In genomic region chr3:48301020-48301813, GRCh38 we compare ENCODE assay signal across 8 cellular contexts. TPM values are rescaled to one million over a fixed set of nuclear protein-coding genes. Genes with fewer than 3 reads are reported as not detected.
DNase-seq lines count a peak whose midpoint lies in the region; FAIRE-seq and TF ChIP-seq lines count a peak whose summit lies in the region.

TSS of gene NME6 (minus strand) at chr3:48301367.

- H3K4me3 ChIP-seq in SK-N-SH (ENCODE audit: low read depth in 2 of 2, low read length in 1 of 2) = peak within 1 kb of the TSS; percentile 70 to 79

- TF ChIP-seq RAD21 in SK-N-SH (IDR thresholded peaks at IDR 0.05; ENCODE audit: low read length) = no peak

- H3K9me3 Mint-ChIP-seq in HFFc6 = peaks cover 5% of the 10 kb centered on the region

- CTCF ChIA-PET in SK-N-SH (lab: Yijun Ruan, JAX) = interaction anchor here (0.8 to 3.6 kb wide), 7 partner anchors 15 to 135 kb away, joined by 3 to 18 read pairs (median 3); no protein-coding TSS in a partner anchor

- H3K36me3 ChIP-seq in SK-N-SH (replicated peaks in 1 of 2; ENCODE audit: control insufficient read depth in 1 of 2, insufficient read depth in 2 of 2, low read length in 1 of 2) = peaks cover 0 to 12% of the 10 kb centered on the region in 2 experiments

- POLR2A ChIA-PET in SK-N-SH (lab: Yijun Ruan, JAX) = interaction anchor here (0.6 to 1.1 kb wide), 3 partner anchors 130 to 248 kb away, joined by 3 to 4 read pairs (median 3); partner anchors contain the start of genes CCDC51 and TMA7

- H3K27ac ChIP-seq in SK-N-SH (ENCODE audit: low read depth in 2 of 2, low read length in 1 of 2) = peak within 1 kb of the TSS; percentile 80 to 96

- H3K4me3 Mint-ChIP-seq in HFFc6 = peak within 1 kb of the TSS; percentile 96

- H3K9me2 ChIP-seq in SK-N-SH = no peaks in the 10 kb centered on the region

- H3K4me1 ChIP-seq in SK-N-SH (ENCODE audit: control insufficient read depth in 1 of 2, insufficient read depth in 2 of 2, low read depth in 1 of 2, low read length in 1 of 2) = peaks cover 3 to 12% of the 10 kb centered on the region in 2 experiments; a peak in 2 of 4 replicates

- 3% methylated on average over 32 of the region's 70 CpGs for WGBS in SK-N-SH (ENCODE audit: low lambda C conversion rate)

- no peaks in the 10 kb centered on the region for H3K9me3 ChIP-seq in SK-N-SH

- peaks cover 29% of the 10 kb centered on the region for H3K36me3 Mint-ChIP-seq in HFFc6 (ENCODE audit: low read depth)

- no peaks in the 10 kb centered on the region for H4K20me1 ChIP-seq in SK-N-SH (ENCODE audit: insufficient read depth)

- DNase-seq in HFFc6 = peak; percentile 87
- peak; percentile 64 for DNase-seq in NCI-H1092 (lab: John Stamatoyannopoulos, UW)
- DNase-seq in SK-N-SH = peak; percentile 96
- DNase-seq in activated naive CD4-positive, alpha-beta T cell treated with anti-CD3 and anti-CD28 coated beads, Interleukin-2, amount 50 U/mL, for 16 hours = peak; percentile 92
- peak; percentile 88 for DNase-seq in germinal center (ENCODE audit: low spot score)
- DNase-seq in nucleus accumbens (lab: John Stamatoyannopoulos, UW) = peak in 55 of 56 donors; percentile 16 to 91 (median 76)
- peak; percentile 85 for DNase-seq in superior temporal gyrus (ENCODE audit: extremely low spot score)

- no peaks in the 10 kb centered on the region for H3K27me3 ChIP-seq in SK-N-SH (ENCODE audit: insufficient read depth)

- no peak for TF ChIP-seq EP300 in SK-N-SH (IDR thresholded peaks at IDR 0.05; ENCODE audit: borderline replicate concordance in 1 of 2, low read depth in 1 of 2, low read length in 1 of 2)

- H3K79me2 ChIP-seq in SK-N-SH (ENCODE audit: insufficient read depth) = peaks cover 20% of the 10 kb centered on the region; the same call in 1 of the 2 replicates

- peak within 1 kb of the TSS; percentile 96 for H2AFZ ChIP-seq in SK-N-SH (ENCODE audit: low read depth)

- no peaks in the 10 kb centered on the region; the same call in 1 of the 2 replicates for H3K27me3 Mint-ChIP-seq in HFFc6 (ENCODE audit: insufficient read depth)

- peak within 1 kb of the TSS; percentile 97 for H3K27ac Mint-ChIP-seq in HFFc6

- peaks cover 23% of the 10 kb centered on the region for H3K4me1 Mint-ChIP-seq in HFFc6 (ENCODE audit: low read depth)

- H3K9ac ChIP-seq in SK-N-SH = peak within 1 kb of the TSS; percentile 96

- TF ChIP-seq CTCF in HFFc6 (IDR thresholded peaks at IDR 0.05) = 0 out of 2 replicates have a peak, but pooled peaks have one; percentile 8
- no peak for TF ChIP-seq CTCF in SK-N-SH (IDR thresholded peaks at IDR 0.05)

- FAIRE-seq in G401.6 (lab: Jason Lieb, UNC) = peak; percentile 40

- H3F3A ChIP-seq in SK-N-SH (replicated peaks; ENCODE audit: insufficient read depth) = no peaks in the 10 kb centered on the region

- peak within 1 kb of the TSS; percentile 98 for H3K4me2 ChIP-seq in SK-N-SH

TF ChIP-seq in SK-N-SH, 30 proteins besides CTCF, POLR2A, EP300 and RAD21:
- TF ChIP-seq SIN3A (IDR thresholded peaks at IDR 0.05; ENCODE audit: borderline replicate concordance, low read depth, low read length) (peak; percentile 53; the same call in 1 of the 2 replicates), FOSL2 (IDR thresholded peaks at IDR 0.05; ENCODE audit: borderline replicate concordance, low read depth) (no peak), GABPA (IDR thresholded peaks at IDR 0.05; ENCODE audit: low read depth) (peak; percentile 58), MXI1 (IDR thresholded peaks at IDR 0.05; ENCODE audit: low read depth, low read length) (peak; percentile 32), EZH2phosphoT487 (IDR thresholded peaks at IDR 0.05; ENCODE audit: borderline replicate concordance, low read depth) (no peak), CHD2 (IDR thresholded peaks at IDR 0.05; ENCODE audit: low read length, partially characterized antibody) (peak; percentile 53), JUND (IDR thresholded peaks at IDR 0.05) (no peak), MAX (IDR thresholded peaks at IDR 0.05; ENCODE audit: low read depth) (peak; percentile 99), YY1 (IDR thresholded peaks at IDR 0.05; ENCODE audit: low read depth) (peak; percentile 28; the same call in 1 of the 2 replicates), SMC3 (IDR thresholded peaks at IDR 0.05; ENCODE audit: low read depth, low read length) (0 out of 2 replicates have a peak, but pooled peaks have one; percentile 4), TEAD4 (IDR thresholded peaks at IDR 0.05; ENCODE audit: borderline replicate concordance, insufficient read depth) (0 out of 2 replicates have a peak, but pooled peaks have one; percentile 10), TAF1 (IDR thresholded peaks at IDR 0.05; ENCODE audit: borderline replicate concordance, low read depth, low read length) (peak; percentile 82; the same call in 1 of the 2 replicates), FOXM1 (IDR thresholded peaks at IDR 0.05; ENCODE audit: low read depth) (no peak), POLR2AphosphoS5 (IDR thresholded peaks at IDR 0.05; ENCODE audit: low read depth, low read length) (peak; percentile 69), PBX3 (IDR thresholded peaks at IDR 0.05) (no peak), ZBTB33 (IDR thresholded peaks at IDR 0.05; ENCODE audit: borderline replicate concordance, low read depth) (0 out of 2 replicates have a peak, but pooled peaks have one; percentile 35), NFIC (IDR thresholded peaks at IDR 0.05; ENCODE audit: borderline replicate concordance) (no peak), TCF12 (IDR thresholded peaks at IDR 0.05) (peak; percentile 36; the same call in 1 of the 2 replicates), IRF3 (IDR thresholded peaks at IDR 0.05; ENCODE audit: low read depth, low read length) (no peak), FOXJ3 (CRISPR knock-in tag; IDR thresholded peaks at IDR 0.05) (peak; percentile 38; the same call in 1 of the 2 replicates)
TF ChIP-seq in SK-N-SH: peak in this region for 13.

RNA-seq across cellular contexts. Expression of gene NME6, which starts in this region (rescaled TPM):
- total RNA-seq in HFFc6 (2021; fragmentation: NEBNext Ultra II Directional; extraction: Animal tissue kit (Norgen Biotek cat#: 25700)) = 10 to 100 TPM; 18.7 to 25.9 (median 21.4) TPM
- polyA plus RNA-seq in SK-N-SH (2012; rRNA removed) = 16.4 and 21.1 TPM in 2 replicates
- polyA plus RNA-seq in SK-N-SH (2012; cell fraction: cytosol; rRNA removed) = 12.4 and 18.0 TPM in 2 replicates
- 10.0 and 13.8 TPM in 2 replicates for polyA plus RNA-seq in SK-N-SH (2012; cell fraction: nucleus; rRNA removed)

Comparison
In these comparisons a context has a peak if more than half of its experiments do, and no peak if none do; other contexts are left out.
1. Peak in every context shown above with its lines: DNase-seq, H3K4me3 ChIP-seq and H3K27ac ChIP-seq.